In the genomic region with DNA sequence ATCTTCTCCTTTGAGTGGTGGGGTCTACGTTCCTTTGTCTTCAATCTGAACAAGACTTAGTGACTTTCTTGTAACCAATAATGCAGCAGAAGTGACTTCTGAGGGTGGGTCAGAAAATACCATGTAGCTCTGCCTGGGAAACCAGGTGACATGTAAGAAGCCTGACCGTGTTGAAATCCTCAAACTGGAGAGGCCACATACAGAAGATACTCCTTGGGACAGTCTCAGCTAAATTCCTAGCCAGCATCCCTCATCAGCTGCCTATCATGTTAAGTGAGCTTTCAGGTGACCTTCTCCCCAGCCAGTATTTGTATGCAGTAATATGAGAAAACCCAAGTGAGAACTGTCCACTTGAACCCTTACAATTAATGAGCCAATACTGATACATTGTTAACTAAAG, we compare ENCODE assay signal across 27 cellular contexts.
"Had no signal": no experiment of that assay in that cellular context is flagged by ENCODE, and none has a peak within 500 bp of the region (broad histone marks: within the 10 kb centered on the region; RNA-seq: fewer than 3 reads in every experiment).

No MANE protein-coding gene starts in this region.

- H3K27me3 ChIP-seq: colonic mucosa, esophagus squamous epithelium, gastrocnemius medialis, heart right ventricle, left lung had no signal

- H3K4me3 ChIP-seq: colonic mucosa, esophagus squamous epithelium, gastrocnemius medialis, heart right ventricle, left lung, lower lobe of right lung, mucosa of descending colon had no signal

- H3K27ac Mint-ChIP-seq: dendritic cell treated with granulocyte-macrophage colony-stimulating factor and Interleukin-4, amounts not matched to agents 40 ng/mL and 50 ng/mL, for 4 days; effector memory CD8-positive, alpha-beta T cell; endodermal cell; mesothelial cell of epicardium had no signal

- H3K9me3 ChIP-seq: colonic mucosa, esophagus squamous epithelium, gastrocnemius medialis, heart right ventricle, left lung, lower lobe of right lung, mucosa of descending colon had no signal

- H3K4me3 Mint-ChIP-seq: dendritic cell treated with granulocyte-macrophage colony-stimulating factor and Interleukin-4, amounts not matched to agents 40 ng/mL and 50 ng/mL, for 4 days; effector memory CD8-positive, alpha-beta T cell; endodermal cell; mesothelial cell of epicardium had no signal

- H3K36me3 ChIP-seq: colonic mucosa, heart right ventricle, lower lobe of right lung had no signal

- H3K4me1 Mint-ChIP-seq: endodermal cell, mesothelial cell of epicardium had no signal

- DNase-seq: colonic mucosa; cortex of kidney; effector CD8-positive, alpha-beta T cell; effector memory CD8-positive, alpha-beta T cell; endodermal cell; erythroblast; esophagus squamous epithelium; foreskin fibroblast; foreskin melanocyte; gastrocnemius medialis; glutamatergic neuron; head of caudate nucleus; heart right ventricle; hippocampal formation; left cardiac atrium; left lung; left ventricle myocardium superior; lower lobe of right lung; mesenchymal stem cell; mucosa of descending colon had no signal

- ATAC-seq: effector memory CD8-positive, alpha-beta T cell; esophagus mucosa; heart right ventricle; left cardiac atrium; left lung; left ventricle myocardium superior; lower lobe of right lung; mucosa of descending colon had no signal

- H3K9me3 Mint-ChIP-seq: dendritic cell treated with granulocyte-macrophage colony-stimulating factor and Interleukin-4, amounts not matched to agents 40 ng/mL and 50 ng/mL, for 4 days; effector memory CD8-positive, alpha-beta T cell; endodermal cell; mesothelial cell of epicardium had no signal

- H3K27ac ChIP-seq: colonic mucosa, epithelial cell of prostate, esophagus squamous epithelium, gastrocnemius medialis, heart right ventricle, left lung, lower lobe of right lung had no signal

- H3K4me1 ChIP-seq: colonic mucosa, lower lobe of right lung had no signal

- FAIRE-seq: endometrium, islet of Langerhans, keratinocyte had no signal

- H3K27me3 Mint-ChIP-seq: dendritic cell treated with granulocyte-macrophage colony-stimulating factor and Interleukin-4, amounts not matched to agents 40 ng/mL and 50 ng/mL, for 4 days; effector memory CD8-positive, alpha-beta T cell had no signal
